In the genomic region with DNA sequence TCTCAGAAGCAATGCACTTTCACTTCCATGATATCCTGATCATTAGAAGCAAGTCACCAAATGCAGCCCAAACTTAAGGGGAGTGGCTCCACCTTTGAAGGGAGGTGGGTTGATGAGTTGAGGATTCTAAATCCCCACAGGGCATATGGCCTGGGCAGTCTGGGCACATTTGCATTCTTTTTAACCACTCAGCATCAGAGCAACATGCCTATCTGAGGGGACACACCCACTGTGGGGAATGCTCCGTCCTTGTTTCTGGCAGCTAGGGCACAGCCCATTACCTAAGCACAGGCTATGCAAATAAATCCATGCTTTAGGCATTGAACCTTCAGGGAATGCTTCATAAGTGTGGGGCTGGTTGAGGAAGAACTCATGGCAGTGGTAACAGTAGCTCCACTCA, we compare ENCODE assay signal across 16 cellular contexts. TPM values are rescaled to one million over a fixed set of nuclear protein-coding genes. Genes with fewer than 3 reads are reported as not detected.
DNase-seq lines count a peak whose midpoint lies in the region; ATAC-seq, FAIRE-seq and TF ChIP-seq lines count a peak whose summit lies in the region.
"Had no signal": no experiment of that assay in that cellular context is flagged by ENCODE, and none has a peak within 500 bp of the region (broad histone marks: within the 10 kb centered on the region; RNA-seq: fewer than 3 reads in every experiment).

No MANE protein-coding gene starts in this region.

- no peak overlapping the region for H3K23ac ChIP-seq in mesendoderm (ENCODE audit: low read length)

- H3K18ac ChIP-seq in mesendoderm (ENCODE audit: low read length): no peak overlapping the region

- no peak overlapping the region for H3K27ac Mint-ChIP-seq in MCF 10A (ENCODE audit: low read depth, unreplicated experiment)
- H3K27ac Mint-ChIP-seq: CD8-positive, alpha-beta memory T cell had no signal

- H3K79me2 ChIP-seq in mesendoderm (ENCODE audit: control insufficient read depth, insufficient read depth, low read length): no peaks in the 10 kb centered on the region

- H2AK5ac ChIP-seq in mesendoderm (ENCODE audit: low read length): no peak overlapping the region

- H3K27me3 Mint-ChIP-seq in MCF 10A (ENCODE audit: insufficient read depth, unreplicated experiment): no peaks in the 10 kb centered on the region
- H3K27me3 Mint-ChIP-seq: CD8-positive, alpha-beta memory T cell had no signal

- no peak overlapping the region for H3K4me2 ChIP-seq in mesendoderm (ENCODE audit: low read length)

- no peak for TF ChIP-seq POLR2A in breast epithelium (IDR thresholded peaks at IDR 0.05)

- no peak overlapping the region for H3K4me3 Mint-ChIP-seq in MCF 10A (ENCODE audit: unreplicated experiment)
- H3K4me3 Mint-ChIP-seq: CD8-positive, alpha-beta memory T cell had no signal

- no peaks in the 10 kb centered on the region for H3K27me3 ChIP-seq in breast epithelium
- H3K27me3 ChIP-seq in bronchial epithelial cell (ENCODE audit: control insufficient read depth, insufficient read depth, low read length): no peaks in the 10 kb centered on the region
- no peaks in the 10 kb centered on the region for H3K27me3 ChIP-seq in mesendoderm (ENCODE audit: insufficient read depth, low read length, poor library complexity)
- no peaks in the 10 kb centered on the region for H3K27me3 ChIP-seq in upper lobe of right lung

- no peaks in the 10 kb centered on the region for H3K9me3 Mint-ChIP-seq in MCF 10A (ENCODE audit: unreplicated experiment)
- H3K9me3 Mint-ChIP-seq: CD8-positive, alpha-beta memory T cell had no signal

- no peak overlapping the region for H3K56ac ChIP-seq in mesendoderm (ENCODE audit: low read length)

- no peak for TF ChIP-seq CTCF in MCF 10A (IDR thresholded peaks at IDR 0.05; ENCODE audit: unreplicated experiment)
- TF ChIP-seq CTCF in breast epithelium (IDR thresholded peaks at IDR 0.05): no peak
- TF ChIP-seq CTCF in bronchial epithelial cell (IDR thresholded peaks at IDR 0.05; ENCODE audit: insufficient read depth, low read length, severe bottlenecking): no peak
- TF ChIP-seq CTCF in upper lobe of right lung (IDR thresholded peaks at IDR 0.05): no peak

- no peak overlapping the region for H4K8ac ChIP-seq in mesendoderm (ENCODE audit: low read depth, low read length)

- H4K5ac ChIP-seq in mesendoderm (ENCODE audit: low read length): no peak overlapping the region

- H3K4ac ChIP-seq in mesendoderm (ENCODE audit: low read depth, low read length): no peak overlapping the region

- H3K36me3 ChIP-seq in breast epithelium (no peaks in the 10 kb centered on the region), bronchial epithelial cell (ENCODE audit: control insufficient read depth, insufficient read depth, low read length) (no peaks in the 10 kb centered on the region), mesendoderm (ENCODE audit: control insufficient read depth, insufficient read depth, low read length) (no peaks in the 10 kb centered on the region), upper lobe of right lung (no peaks in the 10 kb centered on the region)
- H3K36me3 ChIP-seq: HAP-1 had no signal

- no peak overlapping the region for H3K4me3 ChIP-seq in breast epithelium
- H3K4me3 ChIP-seq in bronchial epithelial cell (ENCODE audit: low read depth, low read length): no peak overlapping the region
- H3K4me3 ChIP-seq in mesendoderm (ENCODE audit: low read length): no peak overlapping the region
- no peak overlapping the region for H3K4me3 ChIP-seq in upper lobe of right lung
- H3K4me3 ChIP-seq: HAP-1 had no signal

- no CpG with 5 or more reads among the region's 1 CpG for WGBS in mesendoderm (ENCODE audit: extremely low coverage, insufficient coverage, low lambda C conversion rate)

- no peak overlapping the region for H2BK5ac ChIP-seq in mesendoderm (ENCODE audit: low read length)

- no peak overlapping the region for H2BK15ac ChIP-seq in mesendoderm (replicated peaks; ENCODE audit: low read depth)

- FAIRE-seq in bronchial epithelial cell (lab: Jason Lieb, UNC): peak; percentile 79
- FAIRE-seq: RCC 7860 had no signal

- H3K9ac ChIP-seq in mesendoderm (ENCODE audit: low read length): no peak overlapping the region

- POLR2A ChIA-PET in MCF 10A (lab: Yijun Ruan, JAX): interaction anchor here (0.7 to 1.8 kb wide), 4 partner anchors 9 to 442 kb away, joined by 3 to 7 read pairs (median 4); no protein-coding TSS in a partner anchor

- H3K79me1 ChIP-seq in mesendoderm (ENCODE audit: low read length): no peaks in the 10 kb centered on the region

- H3K9me3 ChIP-seq in breast epithelium: no peaks in the 10 kb centered on the region
- H3K9me3 ChIP-seq in upper lobe of right lung: no peaks in the 10 kb centered on the region
- H3K9me3 ChIP-seq: HAP-1 had no signal

- DNase-seq in MCF 10A (ENCODE audit: unreplicated experiment) (peak; percentile 21), breast epithelium (ENCODE audit: low spot score in 2 of 2) (no peak), bronchial epithelial cell (ENCODE audit: low read depth) (peak; percentile 64), mesendoderm (peak; percentile 37), upper lobe of right lung (no peak), medulla oblongata (ENCODE audit: extremely low spot score) (no peak), NCI-H1048 (lab: John Stamatoyannopoulos, UW) (no peak)
- no peak for DNase-seq in stimulated activated CD4-positive, alpha-beta T cell treated with anti-CD3 and anti-CD28 coated beads, Interleukin-15, amount 100 ng/mL, for 24 hours
- DNase-seq: CD8-positive, alpha-beta memory T cell; NCI-H1092; NCI-H2107; NCI-H226; NCI-H82 had no signal

- CTCF ChIA-PET in MCF 10A (lab: Yijun Ruan, JAX): interaction anchor here (0.8 kb wide), 1 partner anchor 9 kb away, joined by 3 read pairs; no protein-coding TSS in a partner anchor

- H3K27ac ChIP-seq in breast epithelium (no peak overlapping the region), mesendoderm (ENCODE audit: low read depth, low read length) (no peak overlapping the region), upper lobe of right lung (no peak overlapping the region)
- H3K27ac ChIP-seq: 22Rv1 had no signal

- no peak overlapping the region for H2BK120ac ChIP-seq in mesendoderm (ENCODE audit: low read depth, low read length)

- BruUV-seq in MCF 10A (replicated peaks; lab: Mats Ljungman, UMichigan): no TSS peak

- intact Hi-C loops in MCF 10A (cut with micrococcal nuclease) (no loop called here), breast epithelium (cut with DNase I; ENCODE audit: low total_unique reads) (loop anchor here (10.0 kb wide), 1 partner anchor 251 kb away; no protein-coding TSS in a partner anchor), upper lobe of right lung (cut with DNase I) (no loop called here)

- no peaks in the 10 kb centered on the region for H3K36me3 Mint-ChIP-seq in MCF 10A (ENCODE audit: insufficient read depth, unreplicated experiment)
- H3K36me3 Mint-ChIP-seq: CD8-positive, alpha-beta memory T cell had no signal

- H3K4me1 ChIP-seq in breast epithelium (no peaks in the 10 kb centered on the region), mesendoderm (ENCODE audit: control insufficient read depth, low read depth, low read length) (no peaks in the 10 kb centered on the region), upper lobe of right lung (no peaks in the 10 kb centered on the region)

- peak; percentile 77 for ATAC-seq in upper lobe of right lung

- peaks cover 10% of the 10 kb centered on the region for H3K4me1 Mint-ChIP-seq in MCF 10A (ENCODE audit: insufficient read depth, unreplicated experiment)
- H3K4me1 Mint-ChIP-seq: CD8-positive, alpha-beta memory T cell had no signal

RNA-seq across cellular contexts. Expression of a gene that starts 12.3 kb away (rescaled TPM):
- total RNA-seq in MCF 10A (2022) (17.6 and 21.1 TPM in 2 replicates), breast epithelium (10 to 100 TPM; 26.2 to 36.3 (median 32.4) TPM), bronchial epithelial cell (10.4 and 26.3 TPM in 2 replicates), upper lobe of right lung (7.0 TPM)
- polyA plus RNA-seq in mesendoderm (2013, experiment 1 of 2): 19.6 TPM
- polyA plus RNA-seq in mesendoderm (2013, experiment 2 of 2): 18.0 TPM

Comparison
In these comparisons a context has a peak if more than half of its experiments do, and no peak if none do; other contexts are left out.
1. DNase-seq: peak in MCF 10A (single experiment), bronchial epithelial cell (single experiment) and mesendoderm (single experiment); none in breast epithelium (0 of 2), upper lobe of right lung (single experiment), medulla oblongata (single experiment), stimulated activated CD4-positive, alpha-beta T cell treated with anti-CD3 and anti-CD28 coated beads, Interleukin-15, amount 100 ng/mL, for 24 hours (single experiment) and NCI-H1048 (single experiment).